ENCODE assay signal across 8 cellular contexts in the genomic region with DNA sequence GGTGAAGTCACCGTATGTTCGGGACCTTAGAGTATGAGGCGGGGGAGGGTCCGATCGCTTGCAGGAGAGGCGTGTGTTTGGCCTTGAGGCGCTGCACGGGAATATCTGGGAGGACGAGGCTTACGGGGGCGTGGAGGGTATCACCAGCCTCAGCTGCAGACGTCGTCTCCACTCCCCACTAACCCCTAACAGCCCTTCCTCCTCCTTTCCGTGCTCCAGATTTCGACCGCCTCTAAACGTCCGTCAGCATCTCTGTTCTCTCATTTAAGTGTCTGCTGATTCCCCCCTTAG. TPM values are rescaled to one million over a fixed set of nuclear protein-coding genes. Genes with fewer than 3 reads are reported as not detected.
A peak's percentile ranks its signal among the peaks of the same experiment; 100 is the strongest.
DNase-seq lines count a peak whose midpoint lies in the region; ATAC-seq and TF ChIP-seq lines count a peak whose summit lies in the region.

No MANE protein-coding gene starts in this region.

- H3K27ac ChIP-seq in HUES64 (ENCODE audit: low read depth, low read length) = no peak overlapping the region
- peak overlapping the region; percentile 49 for H3K27ac ChIP-seq in mammary epithelial cell (ENCODE audit: insufficient read depth, low read depth, low read length)
- no peak overlapping the region for H3K27ac ChIP-seq in aorta (ENCODE audit: low read depth in 1 of 2, low read length in 2 of 2)

- H3K79me2 ChIP-seq in mammary epithelial cell (ENCODE audit: insufficient read depth, low read length) = peaks cover 46% of the 10 kb centered on the region

- H3K27me3 ChIP-seq in HUES64 (ENCODE audit: insufficient read depth, low read length) (no peaks in the 10 kb centered on the region), mammary epithelial cell (ENCODE audit: insufficient read depth, low read length) (no peaks in the 10 kb centered on the region), aorta (ENCODE audit: control insufficient read depth in 1 of 2, insufficient read depth in 2 of 2, low read length in 1 of 2) (no peaks in the 10 kb centered on the region)

- peak overlapping the region; percentile 94 for H3K4me3 ChIP-seq in HUES64 (ENCODE audit: low read length)
- peak overlapping the region; percentile 60 to 86 (median 72) for H3K4me3 ChIP-seq in mammary epithelial cell (replicated peaks in 1 of 3; ENCODE audit: insufficient read depth in 1 of 3, low read depth in 2 of 3, low read length in 3 of 3)
- peak overlapping the region; percentile 42 to 74 for H3K4me3 ChIP-seq in aorta (ENCODE audit: low read length in 2 of 2)

- CTCF ChIA-PET in mammary epithelial cell (lab: Charles Lee; ENCODE audit: low non-redundant PET) = no interaction called here

- WGBS in HUES64 = 4% methylated on average over 18 of the region's 18 CpGs
- WGBS in mammary epithelial cell (ENCODE audit: low coverage, missing lambda C conversion rate) = 7% methylated on average over 5 of the region's 18 CpGs
- WGBS in aorta, 2 donors = 0 to 1% methylated on average over 17 to 18 of the region's 18 CpGs

- ATAC-seq in memory B cell (ENCODE audit: low read depth) = no peak
- ATAC-seq in aorta (ENCODE audit: low FRiP score) = no peak
- ATAC-seq in GM18858 (IDR thresholded peaks at IDR 0.05; ENCODE audit: unreplicated experiment) = no peak
- ATAC-seq in HG02970 (IDR thresholded peaks at IDR 0.05; ENCODE audit: low FRiP score, unreplicated experiment) = no peak
- no peak for ATAC-seq in HG03565 (IDR thresholded peaks at IDR 0.05; ENCODE audit: unreplicated experiment)

- H3K4me2 ChIP-seq in mammary epithelial cell (ENCODE audit: insufficient read depth, low read depth, low read length) = peak overlapping the region; percentile 90

- peaks cover 25% of the 10 kb centered on the region for H3K4me1 Mint-ChIP-seq in CD14-positive monocyte
- peaks cover 11% of the 10 kb centered on the region for H3K4me1 Mint-ChIP-seq in memory B cell

- H3K9me3 Mint-ChIP-seq in CD14-positive monocyte = peaks cover 0 to 10% (median 2%) of the 10 kb centered on the region in 7 donors
- no peaks in the 10 kb centered on the region for H3K9me3 Mint-ChIP-seq in memory B cell

- dilution Hi-C loops in mammary epithelial cell (cut with HindIII; ENCODE audit: low sequenced_read_pairs) = no loop called here

- no peak for DNase-seq in CD14-positive monocyte (ENCODE audit: low spot score)
- no peak for DNase-seq in mammary epithelial cell
- DNase-seq in memory B cell (ENCODE audit: low spot score in 2 of 2) = no peak
- DNase-seq in aorta = no peak

- H2AFZ ChIP-seq in mammary epithelial cell (ENCODE audit: low read depth, low read length) = peak overlapping the region; percentile 99

- H3K27ac Mint-ChIP-seq in CD14-positive monocyte (peak overlapping the region in 6 of 7 donors; percentile 18 to 88 (median 82)), memory B cell (peak overlapping the region; percentile 93)

- in situ Hi-C loops in mammary epithelial cell (cut with MboI; ENCODE audit: low sequenced_read_pairs in 2 of 2) = loop anchor here in 1 of 2 donors (25.0 kb wide), 1 partner anchor 107 kb away; the partner anchor contains the start of gene CCZ1B

- no peaks in the 10 kb centered on the region for H4K20me1 ChIP-seq in mammary epithelial cell (ENCODE audit: insufficient read depth, low read length)

- intact Hi-C loops in CD14-positive monocyte (cut with micrococcal nuclease) (no loop called here), mammary epithelial cell (cut with micrococcal nuclease) (no loop called here), aorta (cut with DNase I) (no loop called here)

- BruUV-seq in mammary epithelial cell (replicated peaks; lab: Mats Ljungman, UMichigan) = no TSS peak

- H3K27me3 Mint-ChIP-seq in CD14-positive monocyte (ENCODE audit: low read depth in 3 of 3) (peaks cover 3 to 10% (median 8%) of the 10 kb centered on the region in 3 donors), memory B cell (no peaks in the 10 kb centered on the region)

- no peaks in the 10 kb centered on the region for H3K9me3 ChIP-seq in HUES64 (ENCODE audit: insufficient read depth, low read depth, low read length)
- H3K9me3 ChIP-seq in mammary epithelial cell (replicated peaks; ENCODE audit: insufficient read depth, low read length) = no peaks in the 10 kb centered on the region
- no peaks in the 10 kb centered on the region for H3K9me3 ChIP-seq in aorta (ENCODE audit: control insufficient read depth, low read length)

- H3K4me3 Mint-ChIP-seq in CD14-positive monocyte = peak overlapping the region; percentile 89 to 97
- H3K4me3 Mint-ChIP-seq in memory B cell = peak overlapping the region; percentile 90

- H3K4me1 ChIP-seq in HUES64 (ENCODE audit: insufficient read depth, low read length) (no peaks in the 10 kb centered on the region), mammary epithelial cell (ENCODE audit: insufficient read depth, low read length) (no peaks in the 10 kb centered on the region), aorta (ENCODE audit: control insufficient read depth in 1 of 2, insufficient read depth in 2 of 2, low read length in 2 of 2) (no peaks in the 10 kb centered on the region)

- H3K36me3 ChIP-seq in HUES64 (ENCODE audit: insufficient read depth, low read length) (peaks cover 35% of the 10 kb centered on the region), mammary epithelial cell (ENCODE audit: insufficient read depth, low read length) (peaks cover 6% of the 10 kb centered on the region), aorta (ENCODE audit: control insufficient read depth in 1 of 2, insufficient read depth in 2 of 2, low read length in 1 of 2) (no peaks in the 10 kb centered on the region)

- TF ChIP-seq CTCF in CD14-positive monocyte (IDR thresholded peaks at IDR 0.05) (no peak), mammary epithelial cell (conservative IDR thresholded peaks at IDR 0.05 in 1 of 2, IDR thresholded peaks at IDR 0.05 in 1 of 2; ENCODE audit: extremely low read depth in 1 of 2, insufficient read depth in 1 of 2, low read depth in 1 of 2, low read length in 2 of 2) (no peak)

- H3K36me3 Mint-ChIP-seq in CD14-positive monocyte (peaks cover 29 to 40% of the 10 kb centered on the region in 2 donors), memory B cell (peaks cover 8% of the 10 kb centered on the region)

- H3K9ac ChIP-seq in HUES64 (ENCODE audit: low read depth, low read length) (peak overlapping the region; percentile 78), mammary epithelial cell (ENCODE audit: insufficient read depth, low read length) (peak overlapping the region; percentile 73)

RNA-seq across cellular contexts. Expression of gene ZNF12, which starts 23.5 kb away (rescaled TPM):
- 1 to 10 TPM; 5.7 to 8.1 TPM for polyA plus RNA-seq in CD14-positive monocyte
- 11.6 TPM for polyA plus RNA-seq in HUES64 (2013, experiment 1 of 2)
- polyA plus RNA-seq in HUES64 (2013, experiment 2 of 2) = 12.3 TPM
- 10 to 100 TPM; 16.4 to 21.0 TPM for total RNA-seq in mammary epithelial cell
- polyA plus RNA-seq in mammary epithelial cell = 5.0 TPM
- 12.5 TPM for polyA minus RNA-seq in mammary epithelial cell
- 10 to 100 TPM; 23.5 to 26.7 TPM for total RNA-seq in aorta
- polyA plus RNA-seq in aorta = 10 to 100 TPM in 1 of 2 donors, 1 to 10 TPM in 1; 8.9 to 17.0 TPM

RNA-seq across cellular contexts. Expression of gene RSPH10B2, which starts 23.6 kb away (rescaled TPM):
- polyA plus RNA-seq in CD14-positive monocyte = not detected
- polyA plus RNA-seq in HUES64 (2013, experiment 1 of 2) = not detected
- 0.44 TPM for polyA plus RNA-seq in HUES64 (2013, experiment 2 of 2)
- not detected for total RNA-seq in mammary epithelial cell
- not detected for polyA plus RNA-seq in mammary epithelial cell
- not detected for polyA minus RNA-seq in mammary epithelial cell
- under 1 TPM; 0.21 to 0.39 TPM for total RNA-seq in aorta
- polyA plus RNA-seq in aorta = not detected
